8 cellular contexts compared by ENCODE assay signal in genomic region chr10:99732033-99732912, GRCh38. TPM values are rescaled to one million over a fixed set of nuclear protein-coding genes. Genes with fewer than 3 reads are reported as not detected.
DNase-seq lines count a peak whose midpoint lies in the region; TF ChIP-seq lines count a peak whose summit lies in the region.

COX15 (minus strand) TSS chr10:99732127; CDS start chr10:99732049, 78 bp downstream.
CUTC (plus strand) TSS chr10:99732234; CDS start chr10:99732349, 115 bp downstream.

- H3K79me2 ChIP-seq in GM23248 (ENCODE audit: insufficient read depth), result peaks cover 46% of the 10 kb centered on the region

- peak within 1 kb of the TSS; percentile 75 for H3K27ac ChIP-seq in GM23248
- H3K27ac ChIP-seq in esophagus squamous epithelium, result peak within 1 kb of the TSS; percentile 93 to 97 (median 96)

- peak within 1 kb of the TSS; percentile 96 for H3K4me3 ChIP-seq in GM23248
- H3K4me3 ChIP-seq in esophagus squamous epithelium, result peak within 1 kb of the TSS; percentile 70 to 96 (median 86)

- no peaks in the 10 kb centered on the region for H3K27me3 ChIP-seq in GM23248 (replicated peaks; ENCODE audit: insufficient read depth)
- H3K27me3 ChIP-seq in esophagus squamous epithelium, result no peaks in the 10 kb centered on the region

- H3F3A ChIP-seq in GM23248 (ENCODE audit: insufficient read depth), result peaks cover 17% of the 10 kb centered on the region

- H4K20me1 ChIP-seq in GM23248 (ENCODE audit: insufficient read depth), result no peaks in the 10 kb centered on the region

- intact Hi-C loops in esophagus squamous epithelium (cut with DNase I), result no loop called here

- 0 to 2% methylated on average over 61 to 76 of the region's 76 CpGs for WGBS in GM23248 (ENCODE audit: low coverage in 1 of 2, low lambda C conversion rate in 2 of 2, missing lambda C conversion rate in 2 of 2), 2 experiments
- 0% methylated on average over 19 to 35 of the region's 76 CpGs for WGBS in esophagus squamous epithelium, 2 donors

- TF ChIP-seq CTCF in esophagus squamous epithelium (IDR thresholded peaks at IDR 0.05), result peak in 5 of 6 experiments; percentile 35 to 73 (median 53)

- TF ChIP-seq POLR2A in esophagus squamous epithelium (IDR thresholded peaks at IDR 0.05), result peak in 3 of 4 donors; percentile 69 to 91 (median 82)

- H3K9ac ChIP-seq in GM23248, result peak within 1 kb of the TSS; percentile 86

- peak within 1 kb of the TSS; percentile 100 for H3K4me2 ChIP-seq in GM23248 (ENCODE audit: unreplicated experiment)

- H3K9me3 ChIP-seq in GM23248 (ENCODE audit: low read depth) (no peaks in the 10 kb centered on the region), esophagus squamous epithelium (no peaks in the 10 kb centered on the region)

- H3K36me3 ChIP-seq in GM23248 (ENCODE audit: low read depth) (peaks cover 16% of the 10 kb centered on the region), esophagus squamous epithelium (peaks cover 0 to 33% (median 5%) of the 10 kb centered on the region in 3 donors)

- DNase-seq in Daoy (ENCODE audit: low read depth) (peak; percentile 95), GM23248 (peak; percentile 99), Kasumi-1 (lab: John Stamatoyannopoulos, UW) (peak; percentile 98 to 99), RKO (ENCODE audit: low spot score) (peak; percentile 96), activated T-helper 1 cell treated with Interleukin-2 at 50 U/mL for 16 hours (ENCODE audit: low read depth) (peak; percentile 92), esophagus squamous epithelium (lab: John Stamatoyannopoulos, UW) (peak; percentile 81), myocyte (ENCODE audit: low read depth) (peak; percentile 96)
- DNase-seq in stimulated activated CD8-positive, alpha-beta memory T cell treated with anti-CD3 and anti-CD28 coated beads, Interleukin-7, amount 100 ng/mL, for 48 hours (ENCODE audit: extremely low read depth in 1 of 2, low read depth in 1 of 2), result peak; percentile 89 to 93

- H2AFZ ChIP-seq in GM23248, result peak within 1 kb of the TSS; percentile 93

- in situ Hi-C loops in GM23248 (cut with MboI), result no loop called here

- peaks cover 20% of the 10 kb centered on the region; the same call in 1 of the 2 replicates for H3K4me1 ChIP-seq in GM23248 (ENCODE audit: insufficient read depth)
- peaks cover 20 to 68% (median 26%) of the 10 kb centered on the region in 3 donors for H3K4me1 ChIP-seq in esophagus squamous epithelium

- H3K9me2 ChIP-seq in GM23248 (ENCODE audit: insufficient read depth), result no peaks in the 10 kb centered on the region

RNA-seq across cellular contexts. Expression of gene COX15, which starts in this region (rescaled TPM):
- total RNA-seq in Daoy (2014; rRNA removed; shearing (Covaris generic)), result 32.7 and 39.0 TPM in 2 replicates
- total RNA-seq in GM23248 (2014; rRNA removed; shearing (Covaris generic)), result 20.3 and 21.4 TPM in 2 replicates
- 17.1 and 18.3 TPM in 2 replicates for polyA plus RNA-seq in GM23248 (2016; fragmentation: Nextera tagmentation; extraction: Ambion mirVana)
- total RNA-seq in esophagus squamous epithelium (10 to 100 TPM; 17.2 to 38.4 (median 18.1) TPM), myocyte (40.1 and 40.2 TPM in 2 replicates)
- polyA plus RNA-seq in myocyte (2012), result 26.9 TPM

RNA-seq across cellular contexts. Expression of gene CUTC, which starts in this region (rescaled TPM):
- 21.8 and 30.9 TPM in 2 replicates for total RNA-seq in Daoy (2014; rRNA removed; shearing (Covaris generic))
- total RNA-seq in GM23248 (2014; rRNA removed; shearing (Covaris generic)), result 20.2 and 20.9 TPM in 2 replicates
- polyA plus RNA-seq in GM23248 (2016; fragmentation: Nextera tagmentation; extraction: Ambion mirVana), result 25.7 and 28.5 TPM in 2 replicates
- 10 to 100 TPM in 3 of 4 donors, 1 to 10 TPM in 1; 6.7 to 29.0 (median 18.9) TPM for total RNA-seq in esophagus squamous epithelium
- 28.1 and 32.7 TPM in 2 replicates for total RNA-seq in myocyte
- 24.5 TPM for polyA plus RNA-seq in myocyte (2012)

Comparison
In these comparisons a context has a peak if more than half of its experiments do, and no peak if none do; other contexts are left out.
1. Peak in every context shown above with its lines: DNase-seq, H3K4me3 ChIP-seq and H3K27ac ChIP-seq.